Comparison of ENCODE assay signal across 8 cellular contexts in the genomic region with DNA sequence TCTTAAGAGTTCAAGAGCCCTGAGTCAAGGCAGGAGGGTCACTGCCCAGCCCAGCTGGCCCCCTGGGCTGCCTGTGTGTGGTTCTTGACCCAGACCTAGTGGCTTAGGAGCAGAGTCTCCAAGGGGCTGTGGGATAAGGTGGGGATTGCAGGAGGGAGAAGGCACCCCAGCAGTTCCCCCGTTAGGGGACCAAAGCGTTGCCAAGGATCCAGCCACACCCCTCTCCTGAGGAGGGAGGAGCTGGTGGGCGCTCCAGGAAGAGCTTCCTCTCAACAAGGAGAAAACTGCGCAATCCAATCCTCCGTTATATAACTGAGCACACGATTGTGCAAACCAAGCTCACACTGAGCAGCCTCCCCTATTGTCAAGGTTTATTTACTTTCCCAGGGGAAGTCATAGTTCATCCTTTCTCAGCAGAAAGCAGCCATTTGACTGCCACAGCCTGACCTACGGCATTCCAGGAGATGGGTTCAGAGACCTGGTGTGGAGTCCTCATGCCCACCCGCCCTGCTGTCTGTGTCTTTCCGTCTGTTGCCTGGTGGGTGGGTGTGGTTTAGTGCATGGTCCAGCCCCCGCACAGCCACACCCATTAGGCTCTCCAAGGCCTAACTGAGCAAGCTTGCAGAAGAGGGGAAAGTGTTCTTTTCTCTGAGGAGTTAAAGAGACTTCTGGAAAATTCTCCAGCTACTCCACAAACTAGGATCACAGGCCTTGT. TPM values are rescaled to one million over a fixed set of nuclear protein-coding genes. Genes with fewer than 3 reads are reported as not detected.
DNase-seq lines count a peak whose midpoint lies in the region; ATAC-seq lines count a peak whose summit lies in the region.

No MANE protein-coding gene starts in this region.

- H3K36me3 Mint-ChIP-seq in activated CD4-positive, alpha-beta T cell treated with anti-CD3 and anti-CD28 coated beads, Interleukin-2, amount 10 ng/mL, durations not matched to agents 24 days and 14 days (ENCODE audit: low read depth) = no peaks in the 10 kb centered on the region

- peak overlapping the region in 1 of 7 experiments; percentile 21 for H3K4me3 ChIP-seq in skin epidermis

- peak overlapping the region in 19 of 21 experiments; percentile 12 to 86 (median 80) for H3K27ac ChIP-seq in skin epidermis

- intact Hi-C loops in Right ventricle myocardium superior (cut with DNase I) = no loop called here
- intact Hi-C loops in activated CD4-positive, alpha-beta T cell treated with anti-CD3 and anti-CD28 coated beads, Interleukin-2, amount 10 ng/mL, durations not matched to agents 24 days and 14 days (cut with micrococcal nuclease) = loop anchor here (5.0 kb wide), 2 partner anchors 54 to 69 kb away; a partner anchor contains a TSS

- DNase-seq in HuH-7 (ENCODE audit: low spot score) (peak; percentile 93), SIG-M5 (lab: John Stamatoyannopoulos, UW) (peak; percentile 82), Right ventricle myocardium superior (peak; percentile 85), activated gamma-delta T cell treated with Interleukin-2 at 50 U/mL for 16 hours (no peak)
- DNase-seq in activated CD4-positive, alpha-beta T cell treated with anti-CD3 and anti-CD28 coated beads, Interleukin-2, amount 10 ng/mL, durations not matched to agents 24 days and 14 days = no peak

- no peak overlapping the region for H3K27ac Mint-ChIP-seq in activated CD4-positive, alpha-beta T cell treated with anti-CD3 and anti-CD28 coated beads, Interleukin-2, amount 10 ng/mL, durations not matched to agents 24 days and 14 days

- no peaks in the 10 kb centered on the region for H3K9me3 Mint-ChIP-seq in activated CD4-positive, alpha-beta T cell treated with anti-CD3 and anti-CD28 coated beads, Interleukin-2, amount 10 ng/mL, durations not matched to agents 24 days and 14 days

- no peak overlapping the region for H3K4me3 Mint-ChIP-seq in activated CD4-positive, alpha-beta T cell treated with anti-CD3 and anti-CD28 coated beads, Interleukin-2, amount 10 ng/mL, durations not matched to agents 24 days and 14 days

- peaks cover 15% of the 10 kb centered on the region for H3K4me1 Mint-ChIP-seq in activated CD4-positive, alpha-beta T cell treated with anti-CD3 and anti-CD28 coated beads, Interleukin-2, amount 10 ng/mL, durations not matched to agents 24 days and 14 days

- peaks cover 18% of the 10 kb centered on the region for H3K27me3 Mint-ChIP-seq in activated CD4-positive, alpha-beta T cell treated with anti-CD3 and anti-CD28 coated beads, Interleukin-2, amount 10 ng/mL, durations not matched to agents 24 days and 14 days

- ATAC-seq in Right ventricle myocardium superior (ENCODE audit: poor library complexity) (peak; percentile 59), GM18498 (IDR thresholded peaks at IDR 0.05; ENCODE audit: unreplicated experiment) (no peak), GM18909 (IDR thresholded peaks at IDR 0.05; ENCODE audit: poor library complexity, unreplicated experiment) (no peak)

RNA-seq across cellular contexts. Expression of a gene that starts 3.5 kb away (rescaled TPM):
- total RNA-seq in Right ventricle myocardium superior = 68.6 TPM
- 1.6 and 1.8 TPM in 2 replicates for total RNA-seq in activated CD4-positive, alpha-beta T cell treated with anti-CD3 and anti-CD28 coated beads, Interleukin-2, amount 10 ng/mL, durations not matched to agents 24 days and 14 days

RNA-seq across cellular contexts. Expression of a gene that starts 35.8 kb away (rescaled TPM):
- 188 TPM for total RNA-seq in Right ventricle myocardium superior
- total RNA-seq in activated CD4-positive, alpha-beta T cell treated with anti-CD3 and anti-CD28 coated beads, Interleukin-2, amount 10 ng/mL, durations not matched to agents 24 days and 14 days = 232 and 244 TPM in 2 replicates

Comparison
In these comparisons a context has a peak if more than half of its experiments do, and no peak if none do; other contexts are left out.
1. DNase-seq: peak in HuH-7 (single experiment), SIG-M5 (single experiment) and Right ventricle myocardium superior (single experiment); none in activated CD4-positive, alpha-beta T cell treated with anti-CD3 and anti-CD28 coated beads, Interleukin-2, amount 10 ng/mL, durations not matched to agents 24 days and 14 days (single experiment) and activated gamma-delta T cell treated with Interleukin-2 at 50 U/mL for 16 hours (single experiment).
2. RNA of a gene that starts 3.5 kb away (total RNA-seq): 68.6 TPM in Right ventricle myocardium superior (single experiment); 1.6 to 1.8 TPM in activated CD4-positive, alpha-beta T cell treated with anti-CD3 and anti-CD28 coated beads, Interleukin-2, amount 10 ng/mL, durations not matched to agents 24 days and 14 days; every median in the first group is over 10 times any median in the second.